20 cellular contexts compared by ENCODE assay signal in genomic region chr14:31164115-31164514, GRCh38. TPM values are rescaled to one million over a fixed set of nuclear protein-coding genes. Genes with fewer than 3 reads are reported as not detected.
DNase-seq lines count a peak whose midpoint lies in the region; ATAC-seq, FAIRE-seq and TF ChIP-seq lines count a peak whose summit lies in the region.
"Had no signal": no experiment of that assay in that cellular context is flagged by ENCODE, and none has a peak within 500 bp of the region (broad histone marks: within the 10 kb centered on the region; RNA-seq: fewer than 3 reads in every experiment).

No MANE protein-coding gene starts in this region.

- H2BK5ac ChIP-seq in IMR-90 (ENCODE audit: low read depth, low read length, poor library complexity, severe bottlenecking): no peak overlapping the region

- H4K5ac ChIP-seq in IMR-90 (ENCODE audit: low read depth, low read length): no peak overlapping the region

- in situ Hi-C loops in IMR-90 (cut with MboI; ENCODE audit: low sequenced_read_pairs): no loop called here

- POLR2A ChIA-PET in IMR-90 (lab: Charles Lee; ENCODE audit: unreplicated experiment) (no interaction called here), HEK293T (lab: Yijun Ruan, JAX) (no interaction called here)

- H3K4me2 ChIP-seq in IMR-90 (ENCODE audit: low read depth, low read length): no peak overlapping the region; the same call in 1 of the 2 replicates

- CTCF ChIA-PET in IMR-90 (lab: Yijun Ruan, JAX) (no interaction called here), HEK293T (lab: Yijun Ruan, JAX) (interaction anchor here (0.6 kb wide), 1 partner anchor 1205 kb away, joined by 4 read pairs; no protein-coding TSS in a partner anchor)

- no peak overlapping the region for H2BK120ac ChIP-seq in IMR-90 (ENCODE audit: low read depth, low read length)

- H3K14ac ChIP-seq in IMR-90 (replicated peaks; ENCODE audit: low read depth, low read length): no peak overlapping the region

- H2AK5ac ChIP-seq in IMR-90 (ENCODE audit: low read depth, low read length): peak overlapping the region; percentile 73; the same call in 1 of the 2 replicates

- H3K23ac ChIP-seq in IMR-90 (ENCODE audit: low read depth, low read length): no peak overlapping the region

- dilution Hi-C loops in IMR-90 (cut with HindIII; ENCODE audit: low sequenced_read_pairs, unreplicated experiment): no loop called here

- peak overlapping the region; percentile 8; the same call in 1 of the 2 replicates for H2BK20ac ChIP-seq in IMR-90 (ENCODE audit: low read depth, low read length)

- no peak overlapping the region for H2AFZ ChIP-seq in IMR-90 (replicated peaks; ENCODE audit: low read length, poor library complexity)

- no peaks in the 10 kb centered on the region; the same call in 1 of the 2 replicates for H4K20me1 ChIP-seq in IMR-90 (ENCODE audit: insufficient read depth, low read length)

- H3K9ac ChIP-seq in IMR-90 (ENCODE audit: low read depth, low read length): no peak overlapping the region

- no peak for TF ChIP-seq RAD21 in IMR-90 (IDR thresholded peaks at IDR 0.05; ENCODE audit: low read length)

- DNase-seq in IMR-90: no peak
- no peak for DNase-seq in esophagus muscularis mucosa (ENCODE audit: extremely low spot score)
- DNase-seq in pancreas: no peak
- no peak for DNase-seq in H7
- no peak for DNase-seq in HEK293T (ENCODE audit: extremely low spot score)
- DNase-seq: activated CD4-positive, alpha-beta T cell treated with anti-CD3 and anti-CD28 coated beads, Interleukin-2, amount 10 ng/mL, durations not matched to agents 24 days and 14 days; activated CD8-positive, alpha-beta memory T cell treated with anti-CD3 and anti-CD28 coated beads, Interleukin-2, amount 10 ng/mL, durations not matched to agents 7 days and 5 days; activated naive CD8-positive, alpha-beta T cell treated with anti-CD3 and anti-CD28 coated beads, Interleukin-2, amount 10 ng/mL, durations not matched to agents 7 days and 5 days; AML-193; H9; naive thymus-derived CD4-positive, alpha-beta T cell; NCI-H1694; NCI-H2227 treated with DMSO at 0.1 percent for 48 hours; NCI-H774; T-helper 1 cell had no signal

- WGBS in IMR-90 (ENCODE audit: extremely low coverage in 2 of 2, insufficient read length in 1 of 2), 2 experiments: 100% methylated on average over 1 of the region's 4 CpGs; no CpG with 5 or more reads in 1 of the 2 experiments
- WGBS in esophagus muscularis mucosa: 87% methylated on average over 4 of the region's 4 CpGs
- 45 to 64% methylated on average over 4 of the region's 4 CpGs for WGBS in pancreas, 2 donors
- 74% methylated on average over 4 of the region's 4 CpGs for WGBS in urinary bladder

- H3K36me3 ChIP-seq in IMR-90 (ENCODE audit: control insufficient read depth, insufficient read depth, low read length) (peaks cover 21% of the 10 kb centered on the region), esophagus muscularis mucosa (peaks cover 21 to 97% (median 56%) of the 10 kb centered on the region in 4 donors), pancreas (peaks cover 0 to 31% (median 20%) of the 10 kb centered on the region in 3 donors), urinary bladder (ENCODE audit: insufficient read depth) (no peaks in the 10 kb centered on the region), H7 (replicated peaks; ENCODE audit: control insufficient read depth, insufficient read depth, low read length) (peaks cover 15% of the 10 kb centered on the region)

- intact Hi-C loops in IMR-90 (cut with micrococcal nuclease) (no loop called here), esophagus muscularis mucosa (cut with DNase I) (no loop called here), pancreas (cut with DNase I) (no loop called here)

- H3K27me3 ChIP-seq in IMR-90 (ENCODE audit: control insufficient read depth, insufficient read depth, low read length): no peaks in the 10 kb centered on the region
- no peaks in the 10 kb centered on the region for H3K27me3 ChIP-seq in esophagus muscularis mucosa
- no peaks in the 10 kb centered on the region for H3K27me3 ChIP-seq in pancreas
- H3K27me3 ChIP-seq in H7 (ENCODE audit: control insufficient read depth, insufficient read depth, low read length): no peaks in the 10 kb centered on the region

- peak overlapping the region; percentile 73; the same call in 1 of the 2 replicates for H3K18ac ChIP-seq in IMR-90 (ENCODE audit: low read depth, low read length)

- TF ChIP-seq POLR2A in IMR-90 (IDR thresholded peaks at IDR 0.05; ENCODE audit: low read depth, low read length) (no peak), esophagus muscularis mucosa (IDR thresholded peaks at IDR 0.05; ENCODE audit: low read depth) (no peak)

- H3K79me1 ChIP-seq in IMR-90 (ENCODE audit: low read depth in 1 of 2, low read length in 2 of 2): peaks cover 20 to 65% of the 10 kb centered on the region in 2 experiments

- H3K9me3 ChIP-seq in IMR-90 (ENCODE audit: control insufficient read depth, insufficient read depth, low read length): no peaks in the 10 kb centered on the region
- H3K9me3 ChIP-seq in esophagus muscularis mucosa: no peaks in the 10 kb centered on the region
- no peaks in the 10 kb centered on the region for H3K9me3 ChIP-seq in pancreas

- H3K4me3 ChIP-seq in IMR-90 (ENCODE audit: insufficient read depth, low read depth, low read length) (no peak overlapping the region), esophagus muscularis mucosa (no peak overlapping the region), pancreas (no peak overlapping the region), urinary bladder (ENCODE audit: low read depth, low read length) (no peak overlapping the region), H7 (ENCODE audit: insufficient read depth, low read depth, low read length) (no peak overlapping the region)
- H3K4me3 ChIP-seq: coronary artery had no signal

- H2BK15ac ChIP-seq in IMR-90 (ENCODE audit: low read depth, low read length): no peak overlapping the region

- TF ChIP-seq EP300 in esophagus muscularis mucosa (IDR thresholded peaks at IDR 0.05): no peak

- H2AK9ac ChIP-seq in IMR-90 (replicated peaks; ENCODE audit: low read depth, low read length, poor library complexity): no peak overlapping the region

- H3K56ac ChIP-seq in IMR-90 (ENCODE audit: extremely low read depth, insufficient read depth, low read length): no peak overlapping the region

- ATAC-seq in IMR-90 (ENCODE audit: low read depth): no peak
- peak in 3 of 4 donors; percentile 78 to 84 (median 80) for ATAC-seq in pancreas
- ATAC-seq in GM21737 (IDR thresholded peaks at IDR 0.05; ENCODE audit: unreplicated experiment): no peak
- ATAC-seq: activated CD8-positive, alpha-beta memory T cell treated with anti-CD3 and anti-CD28 coated beads, Interleukin-2, amount 10 ng/mL, durations not matched to agents 7 days and 5 days; naive thymus-derived CD4-positive, alpha-beta T cell; sciatic nerve had no signal

- H3K4me1 ChIP-seq in IMR-90 (ENCODE audit: control insufficient read depth, insufficient read depth, low read length) (peaks cover 13% of the 10 kb centered on the region), esophagus muscularis mucosa (peaks cover 16 to 68% (median 51%) of the 10 kb centered on the region in 4 donors), pancreas (peaks cover 0 to 5% (median 0%) of the 10 kb centered on the region in 3 donors), urinary bladder (ENCODE audit: insufficient read depth) (peaks cover 3% of the 10 kb centered on the region)

- H3K27ac ChIP-seq in IMR-90 (ENCODE audit: insufficient read depth, low read length) (no peak overlapping the region), esophagus muscularis mucosa (replicated peaks in 1 of 4) (peak overlapping the region; percentile 76 to 84 (median 80)), pancreas (no peak overlapping the region), urinary bladder (ENCODE audit: low read depth) (peak overlapping the region; percentile 23)

- TF ChIP-seq CTCF in IMR-90 (conservative IDR thresholded peaks at IDR 0.05; ENCODE audit: low read depth, low read length) (no peak), esophagus muscularis mucosa (IDR thresholded peaks at IDR 0.05) (no peak), pancreas (IDR thresholded peaks at IDR 0.05) (no peak)

- no peak overlapping the region for H3K4ac ChIP-seq in IMR-90 (ENCODE audit: low read depth, low read length)

- peaks cover 21% of the 10 kb centered on the region for H3K9me1 ChIP-seq in IMR-90 (ENCODE audit: insufficient read depth, low read length)

- FAIRE-seq in pancreas (lab: Jason Lieb, UNC): no peak
- FAIRE-seq: endometrium had no signal

- no TSS peak for BruUV-seq in IMR-90 (replicated peaks; lab: Mats Ljungman, UMichigan)

- H4K8ac ChIP-seq in IMR-90 (ENCODE audit: low read depth in 2 of 2, low read length in 2 of 2): no peak overlapping the region

- no peak overlapping the region for H4K91ac ChIP-seq in IMR-90 (ENCODE audit: insufficient read depth, low read depth, low read length)

TF ChIP-seq in IMR-90, 13 proteins besides CTCF, POLR2A, EP300 and RAD21 (continues in another document):
- no peak for TF ChIP-seq BHLHE40 (IDR thresholded peaks at IDR 0.05; ENCODE audit: low read depth, low read length)

TF ChIP-seq in HEK293T, 16 proteins besides CTCF, POLR2A, EP300 and RAD21:
- TF ChIP-seq LEF1 (IDR thresholded peaks at IDR 0.05; ENCODE audit: borderline replicate concordance): no peak
- no peak for TF ChIP-seq FOXA1 (IDR thresholded peaks at IDR 0.05)
- no peak for TF ChIP-seq ZNF384 (IDR thresholded peaks at IDR 0.05)
- no peak for TF ChIP-seq FOXK2 (IDR thresholded peaks at IDR 0.05)
- no peak for TF ChIP-seq ARNT (IDR thresholded peaks at IDR 0.05)
- no peak for TF ChIP-seq ELF4 (IDR thresholded peaks at IDR 0.05)
- TF ChIP-seq TARDBP (IDR thresholded peaks at IDR 0.05): no peak
- no peak for TF ChIP-seq SP1 (IDR thresholded peaks at IDR 0.05)
- no peak for TF ChIP-seq BHLHE40 (IDR thresholded peaks at IDR 0.05; ENCODE audit: borderline replicate concordance)
- TF ChIP-seq NFRKB (IDR thresholded peaks at IDR 0.05): no peak
- no peak for TF ChIP-seq CTBP1 (IDR thresholded peaks at IDR 0.05; ENCODE audit: borderline replicate concordance)
- no peak for TF ChIP-seq HDGF (IDR thresholded peaks at IDR 0.05; ENCODE audit: borderline replicate concordance)
TF ChIP-seq in HEK293T: peak in this region for 0.

RNA-seq across cellular contexts. Expression of gene HECTD1, which starts 43.5 kb away (rescaled TPM):
- total RNA-seq in IMR-90 (2012; rRNA removed): 222 and 228 TPM in 2 replicates
- polyA plus RNA-seq in IMR-90 (2012; rRNA removed): 48.5 and 48.8 TPM in 2 replicates
- 7.8 and 13.6 TPM in 2 replicates for polyA plus RNA-seq in IMR-90 (2012; cell fraction: cytosol; rRNA removed)
- 22.3 and 106 TPM in 2 replicates for polyA plus RNA-seq in IMR-90 (2012; cell fraction: nucleus; rRNA removed; ENCODE audit: low replicate concordance)
- 100 to 1,000 TPM; 177 to 224 (median 206) TPM for total RNA-seq in esophagus muscularis mucosa
- total RNA-seq in pancreas: 10 to 100 TPM; 67.3 to 84.4 (median 70.0) TPM
- 10 to 100 TPM; 28.7 to 44.5 TPM for polyA plus RNA-seq in pancreas
- 364 TPM for total RNA-seq in urinary bladder
- 66.8 TPM for polyA plus RNA-seq in urinary bladder
- 74.7 and 104 TPM in 2 replicates for total RNA-seq in H7 (2014; rRNA removed; shearing (Covaris generic))

Comparison
In these comparisons a context has a peak if more than half of its experiments do, and no peak if none do; other contexts are left out.
1. ATAC-seq: peak in pancreas (3 of 4); none in IMR-90 (single experiment) and GM21737 (single experiment).
2. H3K27ac ChIP-seq: peak in esophagus muscularis mucosa (4 of 4) and urinary bladder (single experiment); none in IMR-90 (single experiment) and pancreas (0 of 4).